26 cellular contexts compared by ENCODE assay signal in the genomic region with DNA sequence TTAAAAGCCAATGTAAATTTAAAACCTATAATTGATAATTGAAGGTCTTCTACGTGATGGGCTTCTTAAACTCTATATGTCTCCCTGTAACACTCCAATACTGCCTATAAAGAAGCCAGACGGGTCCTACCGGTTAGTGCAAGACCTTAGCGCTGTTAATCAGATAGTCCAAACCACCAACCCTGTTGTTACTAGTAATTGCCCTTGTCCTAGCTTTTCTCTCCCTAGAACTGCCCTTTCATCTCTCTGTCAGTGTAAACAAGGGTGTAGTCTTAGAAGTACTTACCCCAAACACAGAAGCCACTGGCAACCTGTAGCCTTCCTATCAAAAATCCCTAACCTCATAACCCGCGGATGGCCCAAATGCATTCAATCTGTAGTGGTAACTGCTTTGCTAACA.
"Had no signal": no experiment of that assay in that cellular context is flagged by ENCODE, and none has a peak within 500 bp of the region (broad histone marks: within the 10 kb centered on the region; RNA-seq: fewer than 3 reads in every experiment).

No MANE protein-coding gene starts in this region.

- H3K27me3 ChIP-seq: adrenal gland had no signal

- ATAC-seq: activated CD4-positive, alpha-beta T cell treated with anti-CD3 and anti-CD28 coated beads for 36 hours; activated T-helper 17 cell treated with anti-CD3 and anti-CD28 coated beads, Interleukin-2, amount 50 U/mL, for 72 hours; K562; PC-3; T-cell had no signal

- H3K4me3 ChIP-seq: adrenal gland, K562 had no signal

- H3K27ac ChIP-seq: adrenal gland had no signal

- DNase-seq: activated CD4-positive, alpha-beta memory T cell treated with anti-CD3 and anti-CD28 coated beads, Interleukin-2, amount 10 ng/mL, durations not matched to agents 7 days and 5 days; activated CD4-positive, alpha-beta T cell treated with anti-CD3 and anti-CD28 coated beads for 36 hours; activated CD4-positive, alpha-beta T cell treated with anti-CD3 and anti-CD28 coated beads, Interleukin-2, amount 50 U/mL, for 1 hour; activated gamma-delta T cell; activated naive CD4-positive, alpha-beta T cell treated with anti-CD3 and anti-CD28 coated beads for 36 hours; activated T-cell treated with anti-CD3 and anti-CD28 coated beads for 4 hours; activated T-cell treated with anti-CD3 and anti-CD28 coated beads, Interleukin-2, amount 50 U/mL, for 48 hours; adrenal gland; anterior cingulate cortex; Karpas-422; MM.1S; NCI-H1105; NCI-H1436; NCI-H1694 treated with DMSO at 0.1 percent for 48 hours; NCI-H2029 treated with DMSO at 0.1 percent for 48 hours; NCI-H345; NCI-H510A; NCI-H526 treated with DMSO at 0.1 percent for 48 hours; PC-3; SHP77; T-cell; T-helper 2 cell; T1000 had no signal

- H3K4me3 Mint-ChIP-seq: activated CD4-positive, alpha-beta memory T cell treated with anti-CD3 and anti-CD28 coated beads, Interleukin-2, amount 10 ng/mL, durations not matched to agents 7 days and 5 days; activated CD4-positive, alpha-beta T cell treated with anti-CD3 and anti-CD28 coated beads for 36 hours; activated naive CD4-positive, alpha-beta T cell treated with anti-CD3 and anti-CD28 coated beads for 36 hours; activated naive CD8-positive, alpha-beta T cell; activated T-helper 17 cell treated with anti-CD3 and anti-CD28 coated beads, Interleukin-2, amount 50 U/mL, for 72 hours; T-cell had no signal

- H3K36me3 ChIP-seq: adrenal gland had no signal

- H3K27ac Mint-ChIP-seq: activated CD4-positive, alpha-beta memory T cell treated with anti-CD3 and anti-CD28 coated beads, Interleukin-2, amount 10 ng/mL, durations not matched to agents 7 days and 5 days; activated CD4-positive, alpha-beta T cell treated with anti-CD3 and anti-CD28 coated beads for 36 hours; activated naive CD4-positive, alpha-beta T cell treated with anti-CD3 and anti-CD28 coated beads for 36 hours; activated naive CD8-positive, alpha-beta T cell; activated T-helper 17 cell treated with anti-CD3 and anti-CD28 coated beads, Interleukin-2, amount 50 U/mL, for 72 hours; T-cell had no signal

- H3K4me1 Mint-ChIP-seq: activated CD4-positive, alpha-beta memory T cell treated with anti-CD3 and anti-CD28 coated beads, Interleukin-2, amount 10 ng/mL, durations not matched to agents 7 days and 5 days; activated CD4-positive, alpha-beta T cell treated with anti-CD3 and anti-CD28 coated beads for 36 hours; activated T-helper 17 cell treated with anti-CD3 and anti-CD28 coated beads, Interleukin-2, amount 50 U/mL, for 72 hours; T-cell had no signal

- H3K4me1 ChIP-seq: adrenal gland had no signal
